ENCODE assay signal across 19 cellular contexts in genomic region chr1:172753964-172754363, GRCh38.
"Had no signal": no experiment of that assay in that cellular context is flagged by ENCODE, and none has a peak within 500 bp of the region (broad histone marks: within the 10 kb centered on the region; RNA-seq: fewer than 3 reads in every experiment).

No MANE protein-coding gene starts in this region.

- H3K9me3 ChIP-seq: body of pancreas, lower lobe of right lung, ovary, upper lobe of right lung had no signal

- H3K36me3 ChIP-seq: lower lobe of right lung, neural progenitor cell, ovary, upper lobe of right lung had no signal

- DNase-seq: activated CD8-positive, alpha-beta memory T cell treated with anti-CD3 and anti-CD28 coated beads for 24 hours; activated gamma-delta T cell treated with Interleukin-2 at 50 U/mL for 16 hours; activated T-cell treated with anti-CD3 and anti-CD28 coated beads, Interleukin-2, amount 50 U/mL, for 24 hours; amniotic stem cell; body of pancreas; central memory CD4-positive, alpha-beta T cell; effector CD4-positive, alpha-beta T cell; foreskin keratinocyte; left cardiac atrium; lower lobe of right lung; ovary; stimulated activated CD4-positive, alpha-beta T cell treated with anti-CD3 and anti-CD28 coated beads, Interleukin-12 subunit alpha, Interleukin-12 subunit beta, amount 100 ng/mL, for 4 hours; stimulated activated naive CD4-positive, alpha-beta T cell treated with Interleukin-2 at 50 U/mL for 16 hours; upper lobe of right lung had no signal

- ATAC-seq: body of pancreas, foreskin keratinocyte, left cardiac atrium, lower lobe of right lung, SK-N-SH treated with all-trans-retinoic acid at 6 μM for 48 hours, upper lobe of right lung, WTC11 had no signal

- H3K27me3 ChIP-seq: body of pancreas, neural progenitor cell, ovary, upper lobe of right lung had no signal

- H3K4me3 Mint-ChIP-seq: activated T-cell treated with anti-CD3 and anti-CD28 coated beads, Interleukin-2, amount 50 U/mL, for 24 hours; mesothelial cell of epicardium; neural progenitor cell; WTC11 had no signal

- H3K9me3 Mint-ChIP-seq: activated T-cell treated with anti-CD3 and anti-CD28 coated beads, Interleukin-2, amount 50 U/mL, for 24 hours; neural progenitor cell; WTC11 had no signal

- H3K27ac Mint-ChIP-seq: activated T-cell treated with anti-CD3 and anti-CD28 coated beads, Interleukin-2, amount 50 U/mL, for 24 hours; mesothelial cell of epicardium; neural progenitor cell; WTC11 had no signal

- H3K36me3 Mint-ChIP-seq: mesothelial cell of epicardium, neural progenitor cell, WTC11 had no signal

- H3K4me1 Mint-ChIP-seq: mesothelial cell of epicardium, neural progenitor cell, WTC11 had no signal

- H3K27ac ChIP-seq: body of pancreas, coronary artery, foreskin keratinocyte, lower lobe of right lung, neural progenitor cell, ovary, upper lobe of right lung had no signal

- H3K4me3 ChIP-seq: body of pancreas, coronary artery, lower lobe of right lung, neural progenitor cell, ovary, upper lobe of right lung had no signal

- H3K4me1 ChIP-seq: body of pancreas, foreskin keratinocyte, lower lobe of right lung, neural progenitor cell, upper lobe of right lung had no signal
